ENCODE assay signal across 1 cellular context in the genomic region with DNA sequence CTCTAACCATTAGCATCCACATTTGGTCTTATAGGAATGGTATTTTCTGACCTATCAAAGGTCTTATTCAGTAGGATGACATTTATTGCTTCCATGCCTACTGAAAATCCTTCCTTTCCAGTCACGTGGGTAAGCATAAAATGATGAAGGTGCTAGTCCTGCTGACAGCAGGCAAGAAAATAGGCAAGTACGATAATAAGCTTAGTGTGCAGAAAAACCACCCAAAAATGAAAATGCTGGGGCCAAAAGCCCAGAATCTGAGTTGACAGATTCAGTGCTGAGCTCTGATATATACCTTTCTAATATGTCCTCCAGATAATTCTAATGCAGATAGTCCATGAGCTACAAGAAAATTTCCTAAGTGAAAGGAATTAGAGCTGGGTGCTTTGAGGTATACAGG.
TF ChIP-seq lines count a peak whose summit lies in the region.

No MANE protein-coding gene starts in this region.

TF ChIP-seq in HepG2, 621 proteins besides CTCF, POLR2A, EP300 and RAD21:
- TF ChIP-seq ZNF713 (CRISPR knock-in tag; IDR thresholded peaks at IDR 0.05) (no peak), TP53 (CRISPR knock-in tag; conservative IDR thresholded peaks at IDR 0.05) (no peak), MAFF (IDR thresholded peaks at IDR 0.05; ENCODE audit: low read depth, low read length) (peak; percentile 34; the same call in 1 of the 2 replicates), LCORL (IDR thresholded peaks at IDR 0.05) (no peak), LCORL (CRISPR knock-in tag; IDR thresholded peaks at IDR 0.05) (no peak), MAFK (conservative IDR thresholded peaks at IDR 0.05 in 1 of 2, IDR thresholded peaks at IDR 0.05 in 1 of 2; ENCODE audit: low read length in 2 of 2) (peak; percentile 37 to 60; a peak in 2 of 4 replicates), TMF1 (CRISPR knock-in tag; IDR thresholded peaks at IDR 0.05; ENCODE audit: low read depth) (no peak), FOXM1 (CRISPR knock-in tag; IDR thresholded peaks at IDR 0.05) (no peak), EED (CRISPR knock-in tag; IDR thresholded peaks at IDR 0.05) (no peak), SMC3 (IDR thresholded peaks at IDR 0.05; ENCODE audit: low read length) (no peak), SRSF4 (IDR thresholded peaks at IDR 0.05; ENCODE audit: low read depth, low read length, poor library complexity, severe bottlenecking) (no peak)
- TF ChIP-seq, protein P1, sequence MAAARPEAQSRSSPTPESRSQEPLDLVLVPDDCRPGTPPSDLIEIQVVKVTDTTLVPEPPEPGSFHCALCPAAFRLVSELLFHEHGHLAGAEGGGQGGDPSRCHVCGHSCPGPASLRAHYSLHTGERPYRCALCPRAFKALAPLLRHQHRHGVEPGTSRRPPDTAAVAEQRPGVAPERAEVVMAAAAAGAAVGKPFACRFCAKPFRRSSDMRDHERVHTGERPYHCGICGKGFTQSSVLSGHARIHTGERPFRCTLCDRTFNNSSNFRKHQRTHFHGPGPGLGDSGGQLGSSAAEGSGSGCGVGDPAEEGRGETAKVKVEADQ (CRISPR knock-in tag; IDR thresholded peaks at IDR 0.05; ENCODE audit: borderline replicate concordance): no peak
